In the genomic region with DNA sequence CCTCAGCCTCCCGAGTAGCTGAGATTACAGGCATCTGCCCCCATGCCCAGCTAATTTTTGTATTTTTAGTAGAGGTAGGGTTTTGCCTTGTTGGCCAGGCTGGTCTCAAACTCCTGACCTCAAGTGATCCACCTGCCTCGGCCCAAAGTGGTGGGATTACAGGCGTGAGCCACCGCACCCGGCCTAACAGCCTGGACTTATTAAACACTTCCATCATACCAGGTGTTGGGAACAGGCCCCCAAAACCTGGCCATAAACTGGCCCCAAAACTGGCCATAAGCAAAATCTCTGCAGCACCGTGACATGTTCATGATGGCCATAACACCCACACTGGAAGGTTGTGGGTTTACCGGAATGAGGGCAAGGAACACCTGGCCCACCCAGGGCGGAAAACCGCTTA, we compare ENCODE assay signal across 8 cellular contexts. TPM values are rescaled to one million over a fixed set of nuclear protein-coding genes. Genes with fewer than 3 reads are reported as not detected.
"Had no signal": no experiment of that assay in that cellular context is flagged by ENCODE, and none has a peak within 500 bp of the region (broad histone marks: within the 10 kb centered on the region; RNA-seq: fewer than 3 reads in every experiment).

No MANE protein-coding gene starts in this region.

RNA-seq across cellular contexts. Expression of a gene that starts 49.6 kb away (rescaled TPM):
- total RNA-seq: activated B cell treated with CpG ODN at 0.5 μM for 24 hours; activated CD4-positive, alpha-beta memory T cell treated with anti-CD3 and anti-CD28 coated beads, Interleukin-2, amount 10 ng/mL, durations not matched to agents 7 days and 5 days; activated CD4-positive, alpha-beta T cell treated with anti-CD3 and anti-CD28 coated beads, Interleukin-2, amount 10 ng/mL, durations not matched to agents 24 days and 14 days; activated CD4-positive, alpha-beta T cell treated with anti-CD3 and anti-CD28 coated beads, Interleukin-2, amount 10 ng/mL, durations not matched to agents 7 days and 5 days; activated CD8-positive, alpha-beta memory T cell treated with anti-CD3 and anti-CD28 coated beads, Interleukin-2, amount 10 ng/mL, durations not matched to agents 7 days and 5 days; activated CD8-positive, alpha-beta T cell treated with anti-CD3 and anti-CD28 coated beads, Interleukin-2, amount 10 ng/mL, durations not matched to agents 7 days and 5 days; T-helper 1 cell treated with Interleukin-12 subunit alpha and Interleukin-12 subunit beta and Interleukin-4 antibody, amounts not matched to agents 30 ng/mL and 1 ng/mL, for 36 hours; T-helper 2 cell treated with Interferon-gamma antibody and Interleukin-4, amounts not matched to agents 100 ng/mL and 5 ng/mL, for 36 hours had no signal
